20 cellular contexts compared by ENCODE assay signal in genomic region chr3:16084887-16085286, GRCh38.
A peak's percentile ranks its signal among the peaks of the same experiment; 100 is the strongest.
DNase-seq lines count a peak whose midpoint lies in the region; ATAC-seq, FAIRE-seq and TF ChIP-seq lines count a peak whose summit lies in the region.
"Had no signal": no experiment of that assay in that cellular context is flagged by ENCODE, and none has a peak within 500 bp of the region (broad histone marks: within the 10 kb centered on the region; RNA-seq: fewer than 3 reads in every experiment).

No MANE protein-coding gene starts in this region.

- H3K4me3 ChIP-seq in AG10803 (ENCODE audit: low read length) = no peak overlapping the region
- no peak overlapping the region for H3K4me3 ChIP-seq in bronchial epithelial cell (ENCODE audit: low read depth, low read length)
- H3K4me3 ChIP-seq in mesenchymal stem cell (ENCODE audit: insufficient read depth in 1 of 2, low read depth in 1 of 2, low read length in 2 of 2) = no peak overlapping the region
- H3K4me3 ChIP-seq in upper lobe of right lung = no peak overlapping the region
- no peak overlapping the region for H3K4me3 ChIP-seq in esophagus squamous epithelium
- H3K4me3 ChIP-seq: gastroesophageal sphincter, lung, SK-N-MC had no signal

- H3K9me3 ChIP-seq in mesenchymal stem cell (ENCODE audit: control insufficient read depth, low read length) (peaks cover 19% of the 10 kb centered on the region), upper lobe of right lung (no peaks in the 10 kb centered on the region), esophagus squamous epithelium (peaks cover 0 to 21% (median 7%) of the 10 kb centered on the region in 3 donors)

- H3K27ac ChIP-seq in mesenchymal stem cell (ENCODE audit: low read length, poor library complexity, severe bottlenecking) (no peak overlapping the region), upper lobe of right lung (no peak overlapping the region), esophagus squamous epithelium (peak overlapping the region in 2 of 4 donors; percentile 56 to 57)
- H3K27ac ChIP-seq: SK-N-MC had no signal

- peak; percentile 84 for DNase-seq in AG10803 (ENCODE audit: low read depth)
- DNase-seq in M059J (ENCODE audit: low read depth) = peak; percentile 74
- peak; percentile 20 for DNase-seq in bronchial epithelial cell (ENCODE audit: low read depth)
- DNase-seq in mesenchymal stem cell = no peak
- DNase-seq in upper lobe of right lung = no peak
- DNase-seq in G401 (ENCODE audit: low spot score) = no peak
- DNase-seq in esophagus squamous epithelium (lab: John Stamatoyannopoulos, UW) = no peak
- DNase-seq in erythroblast (lab: John Stamatoyannopoulos, UW) = no peak
- DNase-seq: activated CD4-positive, alpha-beta T cell treated with anti-CD3 and anti-CD28 coated beads, Interleukin-2, amount 50 U/mL, for 1 hour; activated naive CD4-positive, alpha-beta T cell treated with anti-CD3 and anti-CD28 coated beads for 36 hours; COR-L47; endodermal cell; naive thymus-derived CD8-positive, alpha-beta T cell; NCI-H146; NCI-H446 had no signal

- no peaks in the 10 kb centered on the region for H3K79me1 ChIP-seq in mesenchymal stem cell (replicated peaks; ENCODE audit: low read length, poor library complexity, severe bottlenecking)

- no peak overlapping the region for H2BK12ac ChIP-seq in mesenchymal stem cell (ENCODE audit: low read length in 2 of 2)

- H3K27me3 ChIP-seq in bronchial epithelial cell (ENCODE audit: control insufficient read depth, insufficient read depth, low read length) = peaks cover 3% of the 10 kb centered on the region
- H3K27me3 ChIP-seq in mesenchymal stem cell (ENCODE audit: control insufficient read depth in 1 of 2, insufficient read depth in 1 of 2, low read length in 2 of 2) = no peaks in the 10 kb centered on the region
- no peaks in the 10 kb centered on the region for H3K27me3 ChIP-seq in upper lobe of right lung
- H3K27me3 ChIP-seq in esophagus squamous epithelium = no peaks in the 10 kb centered on the region
- H3K27me3 ChIP-seq: gastroesophageal sphincter had no signal

- H2BK5ac ChIP-seq in mesenchymal stem cell (ENCODE audit: low read depth, low read length, poor library complexity, severe bottlenecking) = no peak overlapping the region

- H3K4me1 ChIP-seq in mesenchymal stem cell (ENCODE audit: control insufficient read depth, insufficient read depth, low read depth, low read length) (no peaks in the 10 kb centered on the region), upper lobe of right lung (peaks cover 16% of the 10 kb centered on the region), esophagus squamous epithelium (peaks cover 7 to 37% (median 21%) of the 10 kb centered on the region in 3 donors)

- H2AFZ ChIP-seq in mesenchymal stem cell (ENCODE audit: low read depth, low read length) = no peak overlapping the region

- H4K91ac ChIP-seq in mesenchymal stem cell (ENCODE audit: low read length) = no peak overlapping the region

- H2BK15ac ChIP-seq in mesenchymal stem cell (ENCODE audit: low read depth, poor library complexity, severe bottlenecking) = no peak overlapping the region

- intact Hi-C loops in upper lobe of right lung (cut with DNase I) (no loop called here), esophagus squamous epithelium (cut with DNase I) (no loop called here)

- H2BK120ac ChIP-seq in mesenchymal stem cell (ENCODE audit: low read depth, low read length) = no peak overlapping the region

- H3K9ac ChIP-seq in mesenchymal stem cell (ENCODE audit: low read length) = peak overlapping the region; percentile 71

- TF ChIP-seq POLR2A in esophagus squamous epithelium (IDR thresholded peaks at IDR 0.05) (no peak), erythroblast (IDR thresholded peaks at IDR 0.05; ENCODE audit: low read length) (no peak)

- FAIRE-seq in bronchial epithelial cell (lab: Jason Lieb, UNC) = no peak
- FAIRE-seq: GM12891, TTC549 had no signal

- H3K36me3 ChIP-seq in bronchial epithelial cell (ENCODE audit: control insufficient read depth, insufficient read depth, low read length) = no peaks in the 10 kb centered on the region
- H3K36me3 ChIP-seq in mesenchymal stem cell (ENCODE audit: control insufficient read depth in 1 of 2, insufficient read depth in 2 of 2, low read depth in 1 of 2, low read length in 2 of 2) = no peaks in the 10 kb centered on the region
- no peaks in the 10 kb centered on the region for H3K36me3 ChIP-seq in upper lobe of right lung
- no peaks in the 10 kb centered on the region for H3K36me3 ChIP-seq in esophagus squamous epithelium
- H3K36me3 ChIP-seq: gastroesophageal sphincter had no signal

- H3K14ac ChIP-seq in mesenchymal stem cell (ENCODE audit: low read length in 2 of 2) = no peak overlapping the region

- H3K4me2 ChIP-seq in mesenchymal stem cell (ENCODE audit: low read length, poor library complexity, severe bottlenecking) = no peak overlapping the region

- WGBS in mesenchymal stem cell = 64% methylated on average over 2 of the region's 4 CpGs
- WGBS in esophagus squamous epithelium, 2 donors = 38 to 54% methylated on average over 4 of the region's 4 CpGs

- no peak for ATAC-seq in upper lobe of right lung
- ATAC-seq: naive thymus-derived CD8-positive, alpha-beta T cell had no signal

- no peak overlapping the region for H3K4ac ChIP-seq in mesenchymal stem cell (ENCODE audit: low read depth in 1 of 2, low read length in 2 of 2)

- in situ Hi-C loops in G401 (cut with HindIII; ENCODE audit: low sequenced_read_pairs) = no loop called here

- no peak overlapping the region for H4K8ac ChIP-seq in mesenchymal stem cell (ENCODE audit: low read length)

- no peak overlapping the region for H3K18ac ChIP-seq in mesenchymal stem cell (ENCODE audit: low read depth in 1 of 2, low read length in 2 of 2)

- H2AK5ac ChIP-seq in mesenchymal stem cell (ENCODE audit: low read length, severe bottlenecking) = no peak overlapping the region

- TF ChIP-seq CTCF in AG10803 (conservative IDR thresholded peaks at IDR 0.05; ENCODE audit: low read length) (no peak), bronchial epithelial cell (IDR thresholded peaks at IDR 0.05; ENCODE audit: insufficient read depth, low read length, severe bottlenecking) (no peak), upper lobe of right lung (IDR thresholded peaks at IDR 0.05) (no peak), esophagus squamous epithelium (IDR thresholded peaks at IDR 0.05) (no peak)

- H3K23ac ChIP-seq in mesenchymal stem cell (ENCODE audit: low read length in 2 of 2) = no peak overlapping the region

Comparison
In these comparisons a context has a peak if more than half of its experiments do, and no peak if none do; other contexts are left out.
1. DNase-seq: peak in AG10803 (single experiment), M059J (single experiment) and bronchial epithelial cell (single experiment); none in mesenchymal stem cell (single experiment), upper lobe of right lung (single experiment), G401 (single experiment), esophagus squamous epithelium (single experiment) and erythroblast (0 of 2).